ENCODE assay signal across 9 cellular contexts in the genomic region with DNA sequence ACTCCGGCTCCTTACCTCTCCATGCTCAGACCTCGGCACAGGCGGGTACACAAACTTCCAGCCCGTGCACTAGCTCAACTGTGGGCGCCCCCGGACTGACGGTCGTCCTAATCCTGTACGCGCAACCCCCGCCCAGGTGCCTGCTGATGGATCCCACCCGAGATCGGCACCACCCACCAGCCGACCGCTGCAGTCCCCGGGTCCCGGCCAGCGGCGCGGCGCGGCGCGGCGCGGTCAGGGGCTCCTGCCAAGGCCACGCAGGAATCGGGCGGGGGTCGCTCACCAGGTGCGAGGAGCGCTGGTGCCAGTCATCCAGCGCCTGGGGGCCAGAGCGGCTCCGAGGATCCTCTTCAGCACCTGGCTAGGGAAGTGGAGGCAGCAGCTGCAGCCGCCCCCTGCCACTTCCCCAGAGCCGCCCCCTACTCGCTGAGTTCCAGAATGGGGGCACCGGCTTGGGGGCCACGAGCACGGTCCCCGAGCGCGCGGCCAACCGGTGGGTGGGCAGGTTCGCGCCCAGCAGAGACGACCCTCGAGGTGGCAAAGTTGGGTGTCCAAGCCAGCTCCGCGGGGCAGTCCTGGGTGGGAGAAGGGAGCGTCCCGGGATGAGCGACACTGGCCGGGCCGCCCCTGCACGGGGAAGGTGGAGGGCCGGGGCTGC. TPM values are rescaled to one million over a fixed set of nuclear protein-coding genes. Genes with fewer than 3 reads are reported as not detected.
DNase-seq lines count a peak whose midpoint lies in the region; FAIRE-seq and TF ChIP-seq lines count a peak whose summit lies in the region.
"Had no signal": no experiment of that assay in that cellular context is flagged by ENCODE, and none has a peak within 500 bp of the region (broad histone marks: within the 10 kb centered on the region; RNA-seq: fewer than 3 reads in every experiment).

No MANE protein-coding gene starts in this region.

- 1 to 2% methylated on average over 18 to 33 of the region's 59 CpGs for WGBS in tibial nerve, 2 donors

- H3K79me2 ChIP-seq in OCI-LY7 (ENCODE audit: insufficient read depth, low read depth, low read length): no peaks in the 10 kb centered on the region

- no peak for TF ChIP-seq POLR2A in tibial nerve (IDR thresholded peaks at IDR 0.05)

- H3K4me3 ChIP-seq in brain microvascular endothelial cell (ENCODE audit: low read depth, low read length): peak overlapping the region; percentile 80
- peak overlapping the region; percentile 55 to 88 (median 72) for H3K4me3 ChIP-seq in tibial nerve
- no peak overlapping the region for H3K4me3 ChIP-seq in OCI-LY7 (ENCODE audit: low read depth, low read length, poor library complexity, severe bottlenecking)

- H4K20me1 ChIP-seq in OCI-LY7 (ENCODE audit: insufficient read depth, low read length): no peaks in the 10 kb centered on the region

- CTCF ChIA-PET in OCI-LY7 (lab: Charles Lee; ENCODE audit: unreplicated experiment): no interaction called here

- H3K9me3 ChIP-seq in tibial nerve (no peaks in the 10 kb centered on the region), OCI-LY7 (ENCODE audit: low read length) (no peaks in the 10 kb centered on the region)

- H3K36me3 ChIP-seq in brain microvascular endothelial cell (replicated peaks) (peaks cover 20% of the 10 kb centered on the region), tibial nerve (peaks cover 0 to 15% (median 0%) of the 10 kb centered on the region in 3 donors), OCI-LY7 (ENCODE audit: insufficient read depth, low read length) (no peaks in the 10 kb centered on the region)

- H3K4me1 ChIP-seq in tibial nerve (peaks cover 0 to 49% (median 2%) of the 10 kb centered on the region in 4 donors), OCI-LY7 (ENCODE audit: insufficient read depth, low read length, poor library complexity, severe bottlenecking) (no peaks in the 10 kb centered on the region)

- H2AFZ ChIP-seq in OCI-LY7 (ENCODE audit: low read length): no peak overlapping the region

- POLR2A ChIA-PET in OCI-LY7 (lab: Charles Lee): no interaction called here

- TF ChIP-seq CTCF in brain microvascular endothelial cell (IDR thresholded peaks at IDR 0.05; ENCODE audit: low read depth, low read length, missing control alignments): no peak
- no peak for TF ChIP-seq CTCF in tibial nerve (IDR thresholded peaks at IDR 0.05)
- TF ChIP-seq CTCF in OCI-LY7 (conservative IDR thresholded peaks at IDR 0.05; ENCODE audit: low read length): no peak

- no peak overlapping the region for H3K4me2 ChIP-seq in OCI-LY7 (ENCODE audit: low read length)

- intact Hi-C loops in OCI-LY7 (cut with micrococcal nuclease; ENCODE audit: unreplicated experiment): no loop called here

- TF ChIP-seq EP300 in tibial nerve (IDR thresholded peaks at IDR 0.05): no peak

- H3K27me3 ChIP-seq in brain microvascular endothelial cell (replicated peaks) (no peaks in the 10 kb centered on the region), layer of hippocampus (ENCODE audit: control insufficient read depth, insufficient read depth, low read length) (no peaks in the 10 kb centered on the region), tibial nerve (no peaks in the 10 kb centered on the region)

- in situ Hi-C loops in brain microvascular endothelial cell (cut with HindIII; ENCODE audit: low pct_ligation_motif_present, low sequenced_read_pairs): no loop called here

- H3K9me2 ChIP-seq in OCI-LY7 (ENCODE audit: insufficient read depth, low read length): no peaks in the 10 kb centered on the region

- H3K27ac ChIP-seq in brain microvascular endothelial cell (peak overlapping the region; percentile 95), layer of hippocampus (ENCODE audit: low read depth, low read length) (peak overlapping the region; percentile 78), tibial nerve (peak overlapping the region; percentile 83 to 92 (median 88)), OCI-LY7 (ENCODE audit: low read depth, low read length, poor library complexity, severe bottlenecking) (no peak overlapping the region)

- no TSS peak for BruUV-seq in OCI-LY7 (replicated peaks; lab: Mats Ljungman, UMichigan)

- DNase-seq in NCI-H82 (lab: John Stamatoyannopoulos, UW) (peak; percentile 47), NCI-H82 treated with DMSO at 0.1 percent for 48 hours (lab: John Stamatoyannopoulos, UW; ENCODE audit: unreplicated experiment) (no peak), brain microvascular endothelial cell (no peak), tibial nerve (ENCODE audit: low spot score in 2 of 2) (peak in 1 of 2 donors; percentile 19), NCI-H526 treated with DMSO at 0.1 percent for 48 hours (lab: John Stamatoyannopoulos, UW) (no peak), RCC 7860 (ENCODE audit: low spot score) (no peak), OCI-LY7 (ENCODE audit: low spot score) (no peak)
- DNase-seq: NCI-H1092 had no signal

- no peak for FAIRE-seq in RCC 7860 (lab: Jason Lieb, UNC)

RNA-seq across cellular contexts. Expression of gene SEMA5A, which starts 0.4 kb away (rescaled TPM):
- total RNA-seq in tibial nerve: 10 to 100 TPM; 36.3 to 58.4 (median 52.6) TPM
- total RNA-seq in OCI-LY7 (2014; rRNA removed; shearing (Covaris generic)): not detected in 2 replicates
- total RNA-seq in OCI-LY7 (2022): not detected in 2 replicates

Comparison
In these comparisons a context has a peak if more than half of its experiments do, and no peak if none do; other contexts are left out.
1. RNA of gene SEMA5A, which starts 0.4 kb away (total RNA-seq): 36.3 to 58.4 TPM in tibial nerve; not detected in OCI-LY7; every median in the first group is over 10 times any median in the second.